Comparison of ENCODE assay signal across 14 cellular contexts in genomic region chr12:52990206-52990605, GRCh38.
"Had no signal": no experiment of that assay in that cellular context is flagged by ENCODE, and none has a peak within 500 bp of the region (broad histone marks: within the 10 kb centered on the region; RNA-seq: fewer than 3 reads in every experiment).

No MANE protein-coding gene starts in this region.

- H3K4me1 Mint-ChIP-seq: activated CD4-positive, alpha-beta T cell treated with anti-CD3 and anti-CD28 coated beads for 36 hours had no signal

- H3K4me3 ChIP-seq: ascending aorta, hepatocyte, ovary had no signal

- H3K4me3 Mint-ChIP-seq: activated CD4-positive, alpha-beta T cell treated with anti-CD3 and anti-CD28 coated beads for 36 hours; activated CD8-positive, alpha-beta T cell treated with anti-CD3 and anti-CD28 coated beads for 36 hours; nephron progenitor cell had no signal

- H3K9me3 ChIP-seq: ascending aorta, ovary had no signal

- ATAC-seq: activated CD4-positive, alpha-beta T cell treated with anti-CD3 and anti-CD28 coated beads for 36 hours; activated CD8-positive, alpha-beta T cell treated with anti-CD3 and anti-CD28 coated beads for 36 hours; left ventricle myocardium superior had no signal

- DNase-seq: activated CD4-positive, alpha-beta T cell treated with anti-CD3 and anti-CD28 coated beads for 36 hours; activated CD8-positive, alpha-beta memory T cell treated with anti-CD3 and anti-CD28 coated beads, Interleukin-2, amount 50 U/mL, for 4 hours; activated CD8-positive, alpha-beta T cell treated with anti-CD3 and anti-CD28 coated beads for 36 hours; activated naive CD4-positive, alpha-beta T cell; effector CD8-positive, alpha-beta T cell; left ventricle myocardium superior; nephron progenitor cell; ovary; stimulated activated CD4-positive, alpha-beta T cell treated with anti-CD3 and anti-CD28 coated beads, Interleukin-12 subunit alpha, Interleukin-12 subunit beta, amount 100 ng/mL, for 4 hours; stimulated activated naive CD4-positive, alpha-beta T cell; substantia nigra; trophoblast cell had no signal

- H3K27me3 Mint-ChIP-seq: activated CD4-positive, alpha-beta T cell treated with anti-CD3 and anti-CD28 coated beads for 36 hours; activated CD8-positive, alpha-beta T cell treated with anti-CD3 and anti-CD28 coated beads for 36 hours had no signal

- H3K9me3 Mint-ChIP-seq: activated CD8-positive, alpha-beta T cell treated with anti-CD3 and anti-CD28 coated beads for 36 hours; nephron progenitor cell had no signal

- H3K27ac Mint-ChIP-seq: activated CD4-positive, alpha-beta T cell treated with anti-CD3 and anti-CD28 coated beads for 36 hours; activated CD8-positive, alpha-beta T cell treated with anti-CD3 and anti-CD28 coated beads for 36 hours; nephron progenitor cell had no signal
